In the genomic region with DNA sequence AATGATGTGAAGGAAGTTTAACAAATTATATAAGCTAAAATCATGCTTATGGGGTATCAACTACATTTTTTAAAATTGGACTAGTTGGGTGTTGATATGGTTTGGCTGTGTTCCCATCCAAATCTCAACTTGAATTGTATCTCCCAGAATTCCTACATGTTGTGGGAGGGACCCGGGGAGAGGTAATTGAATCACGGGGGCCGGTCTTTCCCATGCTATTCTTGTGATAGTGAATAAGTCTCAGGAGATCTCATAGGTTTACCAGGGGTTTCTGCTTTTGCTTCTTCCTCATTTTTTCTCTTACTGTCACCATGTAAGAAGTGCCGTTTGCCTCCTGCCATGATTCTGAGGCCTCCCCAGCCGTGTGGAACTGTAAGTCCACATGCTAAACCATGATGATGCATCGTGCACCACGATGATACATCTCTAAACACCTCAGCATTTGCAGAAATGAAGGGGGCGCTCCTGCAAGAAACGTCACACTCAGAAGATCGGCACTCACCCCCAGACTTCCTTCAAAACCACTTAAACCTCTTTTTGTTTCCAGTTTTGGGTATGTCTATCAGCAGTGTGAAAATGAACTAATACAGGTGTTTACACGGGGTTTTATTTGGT, we compare ENCODE assay signal across 14 cellular contexts.
DNase-seq lines count a peak whose midpoint lies in the region; ATAC-seq and TF ChIP-seq lines count a peak whose summit lies in the region.
"Had no signal": no experiment of that assay in that cellular context is flagged by ENCODE, and none has a peak within 500 bp of the region (broad histone marks: within the 10 kb centered on the region; RNA-seq: fewer than 3 reads in every experiment).

No MANE protein-coding gene starts in this region.

- intact Hi-C loops in esophagus squamous epithelium (cut with DNase I) (no loop called here), spleen (cut with DNase I; ENCODE audit: low total_unique reads) (no loop called here)

- ATAC-seq in HG03460 (IDR thresholded peaks at IDR 0.05; ENCODE audit: unreplicated experiment) = no peak
- ATAC-seq: Panc1 had no signal

- H3K27me3 ChIP-seq in esophagus squamous epithelium (peaks cover 0 to 9% (median 0%) of the 10 kb centered on the region in 4 donors), spleen (replicated peaks in 1 of 7) (peaks cover 0 to 55% (median 0%) of the 10 kb centered on the region in 7 donors), H7 (ENCODE audit: control insufficient read depth, insufficient read depth, low read length) (no peaks in the 10 kb centered on the region)
- H3K27me3 ChIP-seq: MG63 had no signal

- TF ChIP-seq POLR2A in esophagus squamous epithelium (IDR thresholded peaks at IDR 0.05) (no peak), spleen (IDR thresholded peaks at IDR 0.05) (no peak)

- H3K9me3 ChIP-seq in esophagus squamous epithelium (no peaks in the 10 kb centered on the region), spleen (peaks cover 0 to 2% (median under 1%) of the 10 kb centered on the region in 8 donors)
- H3K9me3 ChIP-seq: HAP-1, MG63 had no signal

- no peak overlapping the region for H3K4me3 ChIP-seq in esophagus squamous epithelium
- H3K4me3 ChIP-seq in spleen = no peak overlapping the region
- H3K4me3 ChIP-seq in H7 (ENCODE audit: insufficient read depth, low read depth, low read length) = no peak overlapping the region
- H3K4me3 ChIP-seq: HAP-1, MG63 had no signal

- 59 to 66% methylated on average over 11 of the region's 11 CpGs for whole genome bisulfite sequencing in esophagus squamous epithelium, 2 donors
- 41 to 56% (median 45%) methylated on average over 11 of the region's 11 CpGs for WGBS in spleen, 5 donors

- H3K27ac ChIP-seq in esophagus squamous epithelium = peak overlapping the region in 3 of 4 donors; percentile 34 to 80 (median 69)
- H3K27ac ChIP-seq in spleen = no peak overlapping the region

- H3K4me1 ChIP-seq in esophagus squamous epithelium (no peaks in the 10 kb centered on the region), spleen (no peaks in the 10 kb centered on the region)
- H3K4me1 ChIP-seq: HAP-1 had no signal

- peak; percentile 8 for DNase-seq in activated CD4-positive, alpha-beta T cell treated with anti-CD3 and anti-CD28 coated beads for 48 hours
- DNase-seq in activated CD4-positive, alpha-beta T cell treated with anti-CD3 and anti-CD28 coated beads for 4 hours = no peak
- DNase-seq in LHCN-M2 (ENCODE audit: low read depth) = peak; percentile 26
- DNase-seq in esophagus squamous epithelium (lab: John Stamatoyannopoulos, UW) = no peak
- DNase-seq in spleen = peak; percentile 21
- DNase-seq in H7 = no peak
- DNase-seq in activated CD8-positive, alpha-beta memory T cell treated with anti-CD3 and anti-CD28 coated beads, Interleukin-2, amount 50 U/mL, for 4 hours = no peak
- DNase-seq: activated CD4-positive, CD25-positive, alpha-beta regulatory T cell; dermis blood vessel endothelial cell; MG63; SW 1271 had no signal

- TF ChIP-seq CTCF in esophagus squamous epithelium (IDR thresholded peaks at IDR 0.05) = no peak
- no peak for TF ChIP-seq CTCF in spleen (IDR thresholded peaks at IDR 0.05 in 8 of 11, conservative IDR thresholded peaks at IDR 0.05 in 3 of 11)

- H3K36me3 ChIP-seq in esophagus squamous epithelium (no peaks in the 10 kb centered on the region), spleen (no peaks in the 10 kb centered on the region), H7 (replicated peaks; ENCODE audit: control insufficient read depth, insufficient read depth, low read length) (no peaks in the 10 kb centered on the region; the same call in 1 of the 2 replicates)
- H3K36me3 ChIP-seq: HAP-1, MG63 had no signal

Comparison
In these comparisons a context has a peak if more than half of its experiments do, and no peak if none do; other contexts are left out.
1. DNase-seq: peak in activated CD4-positive, alpha-beta T cell treated with anti-CD3 and anti-CD28 coated beads for 48 hours (single experiment), LHCN-M2 (single experiment) and spleen (single experiment); none in activated CD4-positive, alpha-beta T cell treated with anti-CD3 and anti-CD28 coated beads for 4 hours (0 of 2), esophagus squamous epithelium (single experiment), H7 (single experiment) and activated CD8-positive, alpha-beta memory T cell treated with anti-CD3 and anti-CD28 coated beads, Interleukin-2, amount 50 U/mL, for 4 hours (single experiment).
2. H3K27ac ChIP-seq: peak in esophagus squamous epithelium (3 of 4); none in spleen (0 of 8).